In the genomic region with DNA sequence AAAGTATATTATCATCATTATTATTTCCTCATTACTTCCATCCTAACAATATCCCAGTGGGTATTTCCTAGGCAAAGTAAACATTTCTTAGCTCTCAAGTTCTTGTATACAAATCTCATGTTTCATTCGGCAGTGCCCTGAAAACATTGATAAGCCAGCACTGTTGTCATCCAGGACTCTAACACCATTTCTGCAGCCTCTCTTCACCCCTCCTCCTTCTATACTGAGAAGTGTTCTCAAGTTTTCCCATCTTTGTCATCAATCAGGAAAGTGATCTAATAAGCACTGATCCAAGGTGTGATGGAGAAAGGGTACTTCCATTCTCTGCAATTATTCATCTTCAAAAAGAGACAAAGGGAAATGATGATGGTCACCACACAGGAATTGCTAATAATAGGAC, we compare ENCODE assay signal across 1 cellular context.
TF ChIP-seq lines count a peak whose summit lies in the region.

No MANE protein-coding gene starts in this region.

TF ChIP-seq in HCT116, 20 proteins besides CTCF, POLR2A, EP300 and RAD21 (continued from another document):
- TF ChIP-seq, protein P1, sequence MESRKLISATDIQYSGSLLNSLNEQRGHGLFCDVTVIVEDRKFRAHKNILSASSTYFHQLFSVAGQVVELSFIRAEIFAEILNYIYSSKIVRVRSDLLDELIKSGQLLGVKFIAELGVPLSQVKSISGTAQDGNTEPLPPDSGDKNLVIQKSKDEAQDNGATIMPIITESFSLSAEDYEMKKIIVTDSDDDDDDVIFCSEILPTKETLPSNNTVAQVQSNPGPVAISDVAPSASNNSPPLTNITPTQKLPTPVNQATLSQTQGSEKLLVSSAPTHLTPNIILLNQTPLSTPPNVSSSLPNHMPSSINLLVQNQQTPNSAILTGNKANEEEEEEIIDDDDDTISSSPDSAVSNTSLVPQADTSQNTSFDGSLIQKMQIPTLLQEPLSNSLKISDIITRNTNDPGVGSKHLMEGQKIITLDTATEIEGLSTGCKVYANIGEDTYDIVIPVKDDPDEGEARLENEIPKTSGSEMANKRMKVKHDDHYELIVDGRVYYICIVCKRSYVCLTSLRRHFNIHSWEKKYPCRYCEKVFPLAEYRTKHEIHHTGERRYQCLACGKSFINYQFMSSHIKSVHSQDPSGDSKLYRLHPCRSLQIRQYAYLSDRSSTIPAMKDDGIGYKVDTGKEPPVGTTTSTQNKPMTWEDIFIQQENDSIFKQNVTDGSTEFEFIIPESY (IDR thresholded peaks at IDR 0.05; ENCODE audit: extremely low read depth, insufficient replicate concordance, low read length): no peak
- TF ChIP-seq CBX3 (IDR thresholded peaks at IDR 0.05; ENCODE audit: low read depth): no peak
- TF ChIP-seq JUND (IDR thresholded peaks at IDR 0.05): no peak
- TF ChIP-seq ZFX (IDR thresholded peaks at IDR 0.05): no peak
- no peak for TF ChIP-seq POLR2AphosphoS5 (IDR thresholded peaks at IDR 0.05; ENCODE audit: low read depth, low read length)
- TF ChIP-seq EZH2 (IDR thresholded peaks at IDR 0.05): no peak
- TF ChIP-seq EGR1 (IDR thresholded peaks at IDR 0.05; ENCODE audit: low read depth): no peak
- no peak for TF ChIP-seq ELF1 (IDR thresholded peaks at IDR 0.05; ENCODE audit: borderline replicate concordance, low read depth)
- TF ChIP-seq EZH2phosphoT487 (IDR thresholded peaks at IDR 0.05; ENCODE audit: borderline replicate concordance): no peak
- TF ChIP-seq MAX (IDR thresholded peaks at IDR 0.05): no peak
